ENCODE assay signal across 8 cellular contexts in the genomic region with DNA sequence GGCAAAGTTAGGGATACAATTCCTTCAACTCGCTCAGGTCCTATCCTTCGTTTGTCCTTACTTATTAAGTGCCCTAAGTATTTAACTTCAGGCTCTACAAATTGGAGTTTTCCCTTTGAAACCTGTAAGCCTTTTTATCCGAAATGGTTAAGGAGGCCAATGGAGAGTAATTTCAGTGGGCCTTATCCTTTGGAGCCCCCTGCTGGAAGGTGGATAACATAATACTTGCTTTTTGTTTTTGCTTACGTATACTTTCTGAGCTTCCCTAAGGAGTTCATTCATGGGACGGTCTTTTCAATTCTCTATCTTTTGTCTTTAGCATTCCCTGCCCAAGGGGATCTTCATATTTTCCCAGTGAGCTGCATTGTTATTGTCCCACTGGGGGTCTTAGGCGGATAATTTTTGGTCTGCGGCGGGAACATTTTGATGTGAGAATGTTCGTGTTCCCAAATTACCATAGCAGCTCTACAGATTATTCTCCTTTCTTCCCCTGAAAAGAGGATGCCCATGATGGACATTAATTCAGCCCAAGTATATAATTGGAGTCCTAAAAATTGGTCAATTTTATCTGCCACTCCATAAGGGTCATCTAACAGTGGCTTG. TPM values are rescaled to one million over a fixed set of nuclear protein-coding genes. Genes with fewer than 3 reads are reported as not detected.
DNase-seq lines count a peak whose midpoint lies in the region; ATAC-seq, FAIRE-seq and TF ChIP-seq lines count a peak whose summit lies in the region.

No MANE protein-coding gene starts in this region.

- POLR2A ChIA-PET in BJ (lab: Charles Lee), result no interaction called here

- peak; percentile 68 for TF ChIP-seq CTCF in BJ (IDR thresholded peaks at IDR 0.05; ENCODE audit: insufficient read depth, low read depth, low read length)
- TF ChIP-seq CTCF in brain microvascular endothelial cell (IDR thresholded peaks at IDR 0.05; ENCODE audit: low read depth, low read length, missing control alignments), result peak; percentile 73

- no peaks in the 10 kb centered on the region for H3K36me3 ChIP-seq in BJ (ENCODE audit: control insufficient read depth, insufficient read depth, low read length)
- no peaks in the 10 kb centered on the region for H3K36me3 ChIP-seq in brain microvascular endothelial cell (replicated peaks)

- no peak overlapping the region for H3K4me3 ChIP-seq in BJ (ENCODE audit: low read depth, low read length)
- no peak overlapping the region for H3K4me3 ChIP-seq in brain microvascular endothelial cell (ENCODE audit: low read depth, low read length)

- no peaks in the 10 kb centered on the region for H3K27me3 ChIP-seq in BJ (ENCODE audit: control insufficient read depth, insufficient read depth, low read length)
- no peaks in the 10 kb centered on the region for H3K27me3 ChIP-seq in brain microvascular endothelial cell (replicated peaks)

- in situ Hi-C loops in brain microvascular endothelial cell (cut with HindIII; ENCODE audit: low pct_ligation_motif_present, low sequenced_read_pairs), result no loop called here

- FAIRE-seq in GM18507 (lab: Jason Lieb, UNC), result peak; percentile 69
- FAIRE-seq in islet of Langerhans (lab: Jason Lieb, UNC), result peak; percentile 72

- ATAC-seq in stimulated activated naive CD8-positive, alpha-beta T cell treated with anti-CD3 and anti-CD28 coated beads, Interleukin-15, Interleukin-2, amounts not matched to agents 100 U/mL and 50 U/mL, for 24 hours, result no peak
- ATAC-seq in HG03571 (IDR thresholded peaks at IDR 0.05; ENCODE audit: unreplicated experiment), result no peak

- CTCF ChIA-PET in BJ (lab: Yijun Ruan, JAX), result interaction anchor here (0.6 to 2.4 kb wide), 19 partner anchors 7 to 459 kb away, joined by 3 to 22 read pairs (median 5); partner anchors contain the start of gene TRAPPC8

- DNase-seq in BJ (ENCODE audit: low read depth), result no peak
- DNase-seq in GM18507 (ENCODE audit: extremely low spot score, insufficient read length, low read depth), result no peak
- DNase-seq in NOMO-1 treated with dmso at 0.1 percent for 144 hours (lab: John Stamatoyannopoulos, UW; ENCODE audit: unreplicated experiment), result peak; percentile 13
- peak; percentile 23 for DNase-seq in brain microvascular endothelial cell
- peak; percentile 27 for DNase-seq in stimulated activated naive CD8-positive, alpha-beta T cell treated with anti-CD3 and anti-CD28 coated beads, Interleukin-15, Interleukin-2, amounts not matched to agents 100 U/mL and 50 U/mL, for 24 hours
- no peak for DNase-seq in cerebellar nuclear complex (lab: John Stamatoyannopoulos, UW)

- H3K27ac ChIP-seq in brain microvascular endothelial cell, result no peak overlapping the region

RNA-seq across cellular contexts. Expression of gene TRAPPC8, which starts 34.4 kb away (rescaled TPM):
- 30.9 and 39.5 TPM in 2 replicates for polyA plus RNA-seq in BJ (2011; rRNA removed)
- 32.6 and 41.6 TPM in 2 replicates for polyA minus RNA-seq in BJ (2011; rRNA and poly(A)+ RNA removed)

RNA-seq across cellular contexts. Expression of gene RNF125, which starts 41.3 kb away (rescaled TPM):
- polyA plus RNA-seq in BJ (2011; rRNA removed), result 0.07 and 0.12 TPM in 2 replicates
- polyA minus RNA-seq in BJ (2011; rRNA and poly(A)+ RNA removed), result 0.05 TPM in 1 of 2 replicates, not detected in the other

Comparison
In these comparisons a context has a peak if more than half of its experiments do, and no peak if none do; other contexts are left out.
1. DNase-seq: peak in NOMO-1 treated with dmso at 0.1 percent for 144 hours (single experiment), brain microvascular endothelial cell (single experiment) and stimulated activated naive CD8-positive, alpha-beta T cell treated with anti-CD3 and anti-CD28 coated beads, Interleukin-15, Interleukin-2, amounts not matched to agents 100 U/mL and 50 U/mL, for 24 hours (single experiment); none in BJ (single experiment), GM18507 (single experiment) and cerebellar nuclear complex (0 of 2).